In genomic region chr1:9874959-9875635, GRCh38 we compare ENCODE assay signal across 8 cellular contexts. TPM values are rescaled to one million over a fixed set of nuclear protein-coding genes. Genes with fewer than 3 reads are reported as not detected.
DNase-seq lines count a peak whose midpoint lies in the region; ATAC-seq, FAIRE-seq and TF ChIP-seq lines count a peak whose summit lies in the region.

No MANE protein-coding gene starts in this region.

- no peaks in the 10 kb centered on the region for H4K20me1 ChIP-seq in neural cell (ENCODE audit: insufficient read depth)

- TF ChIP-seq EP300 in neural cell (conservative IDR thresholded peaks at IDR 0.05; ENCODE audit: poor library complexity, severe bottlenecking), result peak; percentile 38

- H3K27ac Mint-ChIP-seq in IgD-negative memory B cell, result peak overlapping the region in 2 of 3 donors; percentile 28 to 54
- peak overlapping the region in 1 of 2 donors; percentile 57 for H3K27ac Mint-ChIP-seq in stimulated activated naive CD8-positive, alpha-beta T cell treated with anti-CD3 and anti-CD28 coated beads, Interleukin-15, amount 100 ng/mL, for 72 hours

- no peaks in the 10 kb centered on the region for H3K36me3 ChIP-seq in neural cell (ENCODE audit: insufficient read depth, low read length)

- H3K9me3 Mint-ChIP-seq in IgD-negative memory B cell, result no peaks in the 10 kb centered on the region
- no peaks in the 10 kb centered on the region for H3K9me3 Mint-ChIP-seq in stimulated activated naive CD8-positive, alpha-beta T cell treated with anti-CD3 and anti-CD28 coated beads, Interleukin-15, amount 100 ng/mL, for 72 hours

- FAIRE-seq in G401.6 (lab: Jason Lieb, UNC) (peak; percentile 92), RCC 7860 (lab: Jason Lieb, UNC) (no peak)

- peak overlapping the region; percentile 42 for H3K9ac ChIP-seq in neural cell (ENCODE audit: low read length)

- peak; percentile 86 for ATAC-seq in stimulated activated naive CD8-positive, alpha-beta T cell treated with anti-CD3 and anti-CD28 coated beads, Interleukin-15, amount 100 ng/mL, for 72 hours
- no peak for ATAC-seq in HG03457 (IDR thresholded peaks at IDR 0.05; ENCODE audit: unreplicated experiment)

- no peaks in the 10 kb centered on the region for H3K9me2 ChIP-seq in neural cell (ENCODE audit: insufficient read depth, low read length)

- H3K9me3 ChIP-seq in neural cell (ENCODE audit: low read length), result no peaks in the 10 kb centered on the region

- peak overlapping the region; percentile 20 for H3K4me3 ChIP-seq in neural cell (ENCODE audit: low read length)

- DNase-seq in RCC 7860 (ENCODE audit: low spot score), result peak; percentile 43
- DNase-seq in activated T-helper 1 cell treated with anti-CD3 and anti-CD28 coated beads, Interleukin-2, amount 50 U/mL, for 16 hours (ENCODE audit: low read depth in 1 of 2, low spot score in 1 of 2), result peak; percentile 54 to 57
- peak; percentile 55 for DNase-seq in fibroblast of the conjunctiva (ENCODE audit: low read depth)
- DNase-seq in stimulated activated naive CD8-positive, alpha-beta T cell treated with anti-CD3 and anti-CD28 coated beads, Interleukin-15, amount 100 ng/mL, for 72 hours, result peak; percentile 64 to 71

- no peaks in the 10 kb centered on the region for H3F3A ChIP-seq in neural cell (ENCODE audit: insufficient read depth, low read length, poor library complexity, severe bottlenecking)

- peaks cover 0 to 4% (median 2%) of the 10 kb centered on the region in 3 donors for H3K4me1 Mint-ChIP-seq in IgD-negative memory B cell
- H3K4me1 Mint-ChIP-seq in stimulated activated naive CD8-positive, alpha-beta T cell treated with anti-CD3 and anti-CD28 coated beads, Interleukin-15, amount 100 ng/mL, for 72 hours, result peaks cover 10% of the 10 kb centered on the region

- H2AFZ ChIP-seq in neural cell (ENCODE audit: low read depth, low read length), result peak overlapping the region; percentile 48

- H3K79me2 ChIP-seq in neural cell (replicated peaks; ENCODE audit: insufficient read depth, low read length), result no peaks in the 10 kb centered on the region

- no peak overlapping the region for H3K4me3 Mint-ChIP-seq in IgD-negative memory B cell
- peak overlapping the region; percentile 27 to 75 for H3K4me3 Mint-ChIP-seq in stimulated activated naive CD8-positive, alpha-beta T cell treated with anti-CD3 and anti-CD28 coated beads, Interleukin-15, amount 100 ng/mL, for 72 hours

- no peaks in the 10 kb centered on the region for H3K27me3 Mint-ChIP-seq in IgD-negative memory B cell
- H3K27me3 Mint-ChIP-seq in stimulated activated naive CD8-positive, alpha-beta T cell treated with anti-CD3 and anti-CD28 coated beads, Interleukin-15, amount 100 ng/mL, for 72 hours, result no peaks in the 10 kb centered on the region

- peak; percentile 97 for TF ChIP-seq CTCF in neural cell (IDR thresholded peaks at IDR 0.05; ENCODE audit: poor library complexity, severe bottlenecking)

- no peaks in the 10 kb centered on the region for H3K27me3 ChIP-seq in neural cell (ENCODE audit: insufficient read depth, low read depth, low read length)

- H3K4me2 ChIP-seq in neural cell (ENCODE audit: low read length), result no peak overlapping the region

- TF ChIP-seq RAD21 in neural cell (conservative IDR thresholded peaks at IDR 0.05), result peak; percentile 96

- H3K36me3 Mint-ChIP-seq in IgD-negative memory B cell, result no peaks in the 10 kb centered on the region

- peak overlapping the region; percentile 32 for H3K27ac ChIP-seq in neural cell (ENCODE audit: low read length)

TF ChIP-seq in neural cell, 6 proteins besides CTCF, POLR2A, EP300 and RAD21:
- TF ChIP-seq SMC3 (conservative IDR thresholded peaks at IDR 0.05; ENCODE audit: poor library complexity), result peak; percentile 95
- no peak for TF ChIP-seq EZH2 (IDR thresholded peaks at IDR 0.05; ENCODE audit: borderline replicate concordance, insufficient read depth, low read length, poor library complexity, severe bottlenecking)
- TF ChIP-seq TAF1 (IDR thresholded peaks at IDR 0.05; ENCODE audit: low read depth), result no peak
- TF ChIP-seq MXI1 (conservative IDR thresholded peaks at IDR 0.05; ENCODE audit: poor library complexity, severe bottlenecking), result peak; percentile 34
- TF ChIP-seq, protein P1, sequence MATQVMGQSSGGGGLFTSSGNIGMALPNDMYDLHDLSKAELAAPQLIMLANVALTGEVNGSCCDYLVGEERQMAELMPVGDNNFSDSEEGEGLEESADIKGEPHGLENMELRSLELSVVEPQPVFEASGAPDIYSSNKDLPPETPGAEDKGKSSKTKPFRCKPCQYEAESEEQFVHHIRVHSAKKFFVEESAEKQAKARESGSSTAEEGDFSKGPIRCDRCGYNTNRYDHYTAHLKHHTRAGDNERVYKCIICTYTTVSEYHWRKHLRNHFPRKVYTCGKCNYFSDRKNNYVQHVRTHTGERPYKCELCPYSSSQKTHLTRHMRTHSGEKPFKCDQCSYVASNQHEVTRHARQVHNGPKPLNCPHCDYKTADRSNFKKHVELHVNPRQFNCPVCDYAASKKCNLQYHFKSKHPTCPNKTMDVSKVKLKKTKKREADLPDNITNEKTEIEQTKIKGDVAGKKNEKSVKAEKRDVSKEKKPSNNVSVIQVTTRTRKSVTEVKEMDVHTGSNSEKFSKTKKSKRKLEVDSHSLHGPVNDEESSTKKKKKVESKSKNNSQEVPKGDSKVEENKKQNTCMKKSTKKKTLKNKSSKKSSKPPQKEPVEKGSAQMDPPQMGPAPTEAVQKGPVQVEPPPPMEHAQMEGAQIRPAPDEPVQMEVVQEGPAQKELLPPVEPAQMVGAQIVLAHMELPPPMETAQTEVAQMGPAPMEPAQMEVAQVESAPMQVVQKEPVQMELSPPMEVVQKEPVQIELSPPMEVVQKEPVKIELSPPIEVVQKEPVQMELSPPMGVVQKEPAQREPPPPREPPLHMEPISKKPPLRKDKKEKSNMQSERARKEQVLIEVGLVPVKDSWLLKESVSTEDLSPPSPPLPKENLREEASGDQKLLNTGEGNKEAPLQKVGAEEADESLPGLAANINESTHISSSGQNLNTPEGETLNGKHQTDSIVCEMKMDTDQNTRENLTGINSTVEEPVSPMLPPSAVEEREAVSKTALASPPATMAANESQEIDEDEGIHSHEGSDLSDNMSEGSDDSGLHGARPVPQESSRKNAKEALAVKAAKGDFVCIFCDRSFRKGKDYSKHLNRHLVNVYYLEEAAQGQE (IDR thresholded peaks at IDR 0.05; ENCODE audit: borderline replicate concordance), result no peak
- no peak for TF ChIP-seq POLR2AphosphoS5 (IDR thresholded peaks at IDR 0.05)
TF ChIP-seq in neural cell: peak in this region for 2.

RNA-seq across cellular contexts. Expression of gene CTNNBIP1, which starts 35.0 kb away (rescaled TPM):
- polyA plus RNA-seq in IgD-negative memory B cell (10.0 TPM), neural cell (69.3 and 81.9 TPM in 2 replicates)
- polyA minus RNA-seq in neural cell, result 55.3 and 60.9 TPM in 2 replicates

RNA-seq across cellular contexts. Expression of gene CLSTN1, which starts 51.3 kb away (rescaled TPM):
- 24.7 TPM for polyA plus RNA-seq in IgD-negative memory B cell
- 77.2 and 81.0 TPM in 2 replicates for polyA plus RNA-seq in neural cell
- polyA minus RNA-seq in neural cell, result 134 TPM in 2 replicates

Comparison
In these comparisons a context has a peak if more than half of its experiments do, and no peak if none do; other contexts are left out.
1. H3K4me3 Mint-ChIP-seq: peak in stimulated activated naive CD8-positive, alpha-beta T cell treated with anti-CD3 and anti-CD28 coated beads, Interleukin-15, amount 100 ng/mL, for 72 hours (2 of 2); none in IgD-negative memory B cell (0 of 4).
2. Peak in every context shown above with its lines, with median percentiles within 50 percentile points of each other: DNase-seq.